Comparison of ENCODE assay signal across 10 cellular contexts in genomic region chr1:206706298-206706791, GRCh38. TPM values are rescaled to one million over a fixed set of nuclear protein-coding genes. Genes with fewer than 3 reads are reported as not detected.
DNase-seq lines count a peak whose midpoint lies in the region; ATAC-seq, FAIRE-seq and TF ChIP-seq lines count a peak whose summit lies in the region.
"Had no signal": no experiment of that assay in that cellular context is flagged by ENCODE, and none has a peak within 500 bp of the region (broad histone marks: within the 10 kb centered on the region; RNA-seq: fewer than 3 reads in every experiment).

No MANE protein-coding gene starts in this region.

- H3K27ac ChIP-seq in left ventricle myocardium inferior (replicated peaks) (peak overlapping the region; percentile 83), HepG2 (ENCODE audit: extremely low read length, insufficient read depth, low read length) (no peak overlapping the region)
- H3K27ac ChIP-seq: C4-2B had no signal

- TF ChIP-seq CTCF in left ventricle myocardium inferior (IDR thresholded peaks at IDR 0.05; ENCODE audit: borderline replicate concordance) (no peak), HepG2 (CRISPR knock-in tag; IDR thresholded peaks at IDR 0.05) (no peak)

- intact Hi-C loops in left ventricle myocardium inferior (cut with micrococcal nuclease) (no loop called here), HepG2 (cut with micrococcal nuclease; ENCODE audit: unreplicated experiment) (no loop called here)

- CTCF ChIA-PET in HepG2 (lab: Yijun Ruan, JAX; ENCODE audit: low intra/inter-chr PET ratio, low total read pairs), result no interaction called here

- no peaks in the 10 kb centered on the region for H3K36me3 ChIP-seq in left ventricle myocardium inferior
- no peaks in the 10 kb centered on the region; a peak in 1 of 5 replicates for H3K36me3 ChIP-seq in HepG2 (replicated peaks in 1 of 2; ENCODE audit: control insufficient read depth in 1 of 2, insufficient read depth in 2 of 2, low read length in 2 of 2)

- H3K4me1 ChIP-seq in left ventricle myocardium inferior, result peaks cover 100% of the 10 kb centered on the region
- H3K4me1 ChIP-seq in HepG2 (ENCODE audit: insufficient read depth, low read length), result peaks cover 44% of the 10 kb centered on the region

- H3K9me3 ChIP-seq in left ventricle myocardium inferior (replicated peaks) (no peaks in the 10 kb centered on the region), HepG2 (ENCODE audit: low read length) (no peaks in the 10 kb centered on the region)

- TF ChIP-seq POLR2A in HepG2 (IDR thresholded peaks at IDR 0.05; ENCODE audit: insufficient read depth in 1 of 2, low read depth in 2 of 2, low read length in 2 of 2), result no peak

- BruUV-seq in HepG2 (replicated peaks; lab: Mats Ljungman, UMichigan), result no TSS peak

- no peaks in the 10 kb centered on the region for H3K27me3 ChIP-seq in left ventricle myocardium inferior (ENCODE audit: low read depth)
- no peaks in the 10 kb centered on the region for H3K27me3 ChIP-seq in HepG2 (ENCODE audit: control insufficient read depth in 1 of 2, insufficient read depth in 2 of 2, low read length in 2 of 2)

- no peak for FAIRE-seq in frontal cortex (lab: Jason Lieb, UNC)
- no peak for FAIRE-seq in HepG2 (lab: Jason Lieb, UNC)

- H3K9ac ChIP-seq in HepG2 (ENCODE audit: insufficient read depth, low read depth, low read length), result no peak overlapping the region

- TF ChIP-seq EP300 in HepG2 (IDR thresholded peaks at IDR 0.05; ENCODE audit: low read depth in 2 of 2, low read length in 2 of 2) (no peak), HepG2 (CRISPR knock-in tag; IDR thresholded peaks at IDR 0.05; ENCODE audit: borderline replicate concordance) (no peak)

- H3K79me2 ChIP-seq in HepG2 (ENCODE audit: insufficient read depth, low read length), result peaks cover 43% of the 10 kb centered on the region

- WGBS in HepG2 (ENCODE audit: low lambda C conversion rate), result 97% methylated on average over 11 of the region's 11 CpGs

- POLR2A ChIA-PET in HepG2 (lab: Yijun Ruan, JAX), result no interaction called here

- no peak for TF ChIP-seq RAD21 in HepG2 (CRISPR knock-in tag; IDR thresholded peaks at IDR 0.05)

- in situ Hi-C loops in HepG2 (cut with HindIII; ENCODE audit: extremely low pct_ligation_motif_present, low pct_unique_long_range_greater_than_20kb), result no loop called here

- no peak for ATAC-seq in HepG2
- ATAC-seq: left colon had no signal

- H2AFZ ChIP-seq in HepG2 (ENCODE audit: low read length), result no peak overlapping the region

- H4K20me1 ChIP-seq in HepG2 (ENCODE audit: insufficient read depth, low read length), result peaks cover 32% of the 10 kb centered on the region

- no peak overlapping the region for H3K4me2 ChIP-seq in HepG2 (ENCODE audit: low read depth, low read length)

- DNase-seq in NCI-H1436 (lab: John Stamatoyannopoulos, UW) (peak; percentile 46), NCI-H1436 treated with DMSO at 0.1 percent for 48 hours (lab: John Stamatoyannopoulos, UW) (no peak), left ventricle myocardium inferior (no peak), SHP77 treated with DMSO at 0.1 percent for 48 hours (lab: John Stamatoyannopoulos, UW) (no peak), frontal cortex (ENCODE audit: low spot score in 2 of 2) (no peak), HepG2 (ENCODE audit: low spot score) (no peak)
- peak; percentile 86 for DNase-seq in activated CD4-positive, alpha-beta T cell treated with anti-CD3 and anti-CD28 coated beads for 48 hours
- DNase-seq in stimulated activated CD4-positive, alpha-beta T cell treated with anti-CD3 and anti-CD28 coated beads, Interleukin-4, amount 100 ng/mL, for 48 hours (ENCODE audit: low read depth in 2 of 2), result peak; percentile 64 to 71

- peak overlapping the region; percentile 36 for H3K4me3 ChIP-seq in left ventricle myocardium inferior
- no peak overlapping the region for H3K4me3 ChIP-seq in HepG2 (replicated peaks in 1 of 3; ENCODE audit: insufficient read depth in 1 of 3, low read depth in 2 of 3, low read length in 3 of 3)

TF ChIP-seq in HepG2, 621 proteins besides CTCF, POLR2A, EP300 and RAD21 (continues in another document):
- no peak for TF ChIP-seq GABPA (IDR thresholded peaks at IDR 0.05; ENCODE audit: low read depth, low read length)
- TF ChIP-seq GABPA (CRISPR knock-in tag; IDR thresholded peaks at IDR 0.05; ENCODE audit: low read depth), result no peak
- TF ChIP-seq RBFOX2 (IDR thresholded peaks at IDR 0.05; ENCODE audit: low read depth, low read length), result no peak
- TF ChIP-seq NFIB (CRISPR knock-in tag; IDR thresholded peaks at IDR 0.05; ENCODE audit: borderline replicate concordance), result no peak
- TF ChIP-seq ZNF33B (CRISPR knock-in tag; IDR thresholded peaks at IDR 0.05), result no peak
- TF ChIP-seq CBX1 (IDR thresholded peaks at IDR 0.05; ENCODE audit: low read depth), result no peak
- TF ChIP-seq ZNF282 (IDR thresholded peaks at IDR 0.05; ENCODE audit: partially characterized antibody), result no peak
- no peak for TF ChIP-seq TGIF2 (CRISPR knock-in tag; IDR thresholded peaks at IDR 0.05)
- TF ChIP-seq ZNF354B (CRISPR knock-in tag; IDR thresholded peaks at IDR 0.05), result no peak
- no peak for TF ChIP-seq ZNF367 (CRISPR knock-in tag; IDR thresholded peaks at IDR 0.05; ENCODE audit: borderline replicate concordance)
- TF ChIP-seq ZBTB38 (CRISPR knock-in tag; IDR thresholded peaks at IDR 0.05), result no peak
- TF ChIP-seq ZNF724P (CRISPR knock-in tag; IDR thresholded peaks at IDR 0.05; ENCODE audit: borderline replicate concordance), result no peak
- no peak for TF ChIP-seq ZNF337 (CRISPR knock-in tag; IDR thresholded peaks at IDR 0.05; ENCODE audit: borderline replicate concordance, low read depth)
- no peak for TF ChIP-seq POLR2G (IDR thresholded peaks at IDR 0.05; ENCODE audit: low read depth, low read length)

RNA-seq across cellular contexts. Expression of gene MAPKAPK2, which starts 21.6 kb away (rescaled TPM):
- 215 TPM for total RNA-seq in left ventricle myocardium inferior
- 7.3 TPM for total RNA-seq in frontal cortex
- 14.5 and 16.6 TPM in 2 replicates for total RNA-seq in HepG2 (2016; rRNA removed; fragmentation: Illumina TruSeq; extraction: Trizol)
- total RNA-seq in HepG2 (2016; cell fraction: cytosol; rRNA removed; fragmentation: Illumina TruSeq; extraction: Trizol; ENCODE audit: low read depth), result 11.7 and 13.0 TPM in 2 replicates
- 11.8 and 16.6 TPM in 2 replicates for total RNA-seq in HepG2 (2016; cell fraction: insoluble cytoplasmic fraction; rRNA removed; fragmentation: Illumina TruSeq; extraction: Trizol)
- total RNA-seq in HepG2 (2016; cell fraction: membrane; rRNA removed; fragmentation: Illumina TruSeq; extraction: Trizol), result 26.9 and 28.5 TPM in 2 replicates
- total RNA-seq in HepG2 (2016; cell fraction: nucleus; rRNA removed; fragmentation: Illumina TruSeq; extraction: Trizol), result 15.3 TPM in 2 replicates
- 34.0 and 40.1 TPM in 2 replicates for polyA plus RNA-seq in HepG2 (2011; rRNA removed)
- 28.8 and 30.9 TPM in 2 replicates for polyA plus RNA-seq in HepG2 (2011; cell fraction: cytosol; rRNA removed)
- 60.6 and 63.0 TPM in 2 replicates for polyA plus RNA-seq in HepG2 (2011; cell fraction: nucleus; rRNA removed)
- polyA plus RNA-seq in HepG2 (2012), result 17.3 and 31.0 TPM in 2 replicates
- polyA plus RNA-seq in HepG2 (2016; cell fraction: cytosol; fragmentation: Illumina TruSeq; extraction: Trizol; ENCODE audit: low read depth), result 13.8 and 14.2 TPM in 2 replicates
- polyA plus RNA-seq in HepG2 (2016; cell fraction: insoluble cytoplasmic fraction; fragmentation: Illumina TruSeq; extraction: Trizol; ENCODE audit: low read depth), result 17.8 and 22.4 TPM in 2 replicates
- 32.7 and 35.8 TPM in 2 replicates for polyA plus RNA-seq in HepG2 (2016; cell fraction: membrane; fragmentation: Illumina TruSeq; extraction: Trizol; ENCODE audit: low read depth)
- 41.1 and 43.4 TPM in 2 replicates for polyA plus RNA-seq in HepG2 (2016; cell fraction: nucleus; fragmentation: Illumina TruSeq; extraction: Trizol; ENCODE audit: insufficient read depth, low read depth)
- polyA minus RNA-seq in HepG2 (2011; rRNA and poly(A)+ RNA removed; ENCODE audit: low replicate concordance), result 50.0 and 68.4 TPM in 2 replicates
- 15.6 and 16.3 TPM in 2 replicates for polyA minus RNA-seq in HepG2 (2011; cell fraction: cytosol; rRNA and poly(A)+ RNA removed)
- polyA minus RNA-seq in HepG2 (2011; cell fraction: nucleus; rRNA and poly(A)+ RNA removed), result 24.2 and 25.9 TPM in 2 replicates

Comparison
In these comparisons a context has a peak if more than half of its experiments do, and no peak if none do; other contexts are left out.
1. DNase-seq: peak in NCI-H1436 (single experiment), activated CD4-positive, alpha-beta T cell treated with anti-CD3 and anti-CD28 coated beads for 48 hours (single experiment) and stimulated activated CD4-positive, alpha-beta T cell treated with anti-CD3 and anti-CD28 coated beads, Interleukin-4, amount 100 ng/mL, for 48 hours (2 of 2); none in NCI-H1436 treated with DMSO at 0.1 percent for 48 hours (single experiment), left ventricle myocardium inferior (single experiment), SHP77 treated with DMSO at 0.1 percent for 48 hours (single experiment), frontal cortex (0 of 2) and HepG2 (single experiment).